ENCODE assay signal across 8 cellular contexts in the genomic region with DNA sequence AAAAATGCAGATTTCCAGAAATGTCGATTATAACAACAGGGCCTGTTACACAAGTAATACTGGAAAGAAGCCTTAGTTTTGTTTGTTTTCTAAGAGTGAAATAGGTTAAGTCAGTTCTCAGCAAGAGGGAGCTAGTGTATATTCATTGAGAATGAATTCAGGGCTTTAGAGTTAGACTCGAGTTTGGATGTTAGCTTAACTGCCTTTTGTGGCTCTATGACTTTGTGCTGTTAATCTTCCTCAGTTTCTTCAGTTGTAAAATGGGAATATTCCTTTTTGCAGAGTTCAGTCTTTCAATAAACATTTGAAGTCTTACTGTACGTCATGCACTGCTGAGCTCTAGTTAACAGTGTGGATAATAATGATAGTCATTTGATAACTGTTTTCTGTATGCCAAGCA. TPM values are rescaled to one million over a fixed set of nuclear protein-coding genes. Genes with fewer than 3 reads are reported as not detected.
A peak's percentile ranks its signal among the peaks of the same experiment; 100 is the strongest.
DNase-seq lines count a peak whose midpoint lies in the region; ATAC-seq and TF ChIP-seq lines count a peak whose summit lies in the region.

No MANE protein-coding gene starts in this region.

- H3K4me2 ChIP-seq in SU-DHL-6 (ENCODE audit: low read depth, low read length, poor library complexity, severe bottlenecking), result peak overlapping the region; percentile 85

- H2AFZ ChIP-seq in SU-DHL-6 (ENCODE audit: low read depth, low read length, severe bottlenecking), result no peak overlapping the region

- H3K27ac ChIP-seq in heart right ventricle, result peak overlapping the region; percentile 86 to 98 (median 94)
- H3K27ac ChIP-seq in SU-DHL-6 (ENCODE audit: low read depth, low read length), result peak overlapping the region; percentile 77
- H3K27ac ChIP-seq in psoas muscle, result peak overlapping the region; percentile 93

- peak in 3 of 8 donors; percentile 15 to 36 (median 19) for ATAC-seq in heart right ventricle
- no peak for ATAC-seq in left cardiac atrium
- ATAC-seq in psoas muscle, result peak in 1 of 4 donors; percentile 47

- H3K4me1 ChIP-seq in heart right ventricle (peaks cover 9 to 60% (median 58%) of the 10 kb centered on the region in 9 donors), psoas muscle (peaks cover 52% of the 10 kb centered on the region)

- DNase-seq in heart right ventricle (no peak), left cardiac atrium (no peak), fibroblast of pulmonary artery (ENCODE audit: low read depth) (peak; percentile 48), psoas muscle (no peak), GM19240 (ENCODE audit: insufficient read length, low spot score) (no peak), islet precursor cell (no peak), ureter (ENCODE audit: low spot score) (no peak)

- H3K36me3 ChIP-seq in heart right ventricle, result no peaks in the 10 kb centered on the region
- no peaks in the 10 kb centered on the region for H3K36me3 ChIP-seq in SU-DHL-6 (ENCODE audit: low read length)
- no peaks in the 10 kb centered on the region for H3K36me3 ChIP-seq in psoas muscle (ENCODE audit: insufficient read depth in 1 of 2, low read depth in 1 of 2)

- no peaks in the 10 kb centered on the region for H3F3A ChIP-seq in SU-DHL-6 (ENCODE audit: insufficient read depth)

- peak overlapping the region; percentile 81 for H3K9ac ChIP-seq in SU-DHL-6 (ENCODE audit: low read length)

- intact Hi-C loops in heart right ventricle (cut with DNase I) (loop anchor here in 7 of 10 donors (2.0 to 5.0 kb wide), 5 partner anchors 13 to 374 kb away; a partner anchor contains a TSS), left cardiac atrium (cut with DNase I) (loop anchor here (5.0 kb wide), 1 partner anchor 34 kb away; a partner anchor contains a TSS), psoas muscle (cut with DNase I) (loop anchor here (2.0 kb wide), 1 partner anchor 33 kb away; a partner anchor contains a TSS)

- TF ChIP-seq CTCF in heart right ventricle (IDR thresholded peaks at IDR 0.05) (peak in 6 of 9 donors; percentile 19 to 54 (median 46)), SU-DHL-6 (IDR thresholded peaks at IDR 0.05; ENCODE audit: insufficient read depth, low read length, poor library complexity, severe bottlenecking) (peak; percentile 8), fibroblast of pulmonary artery (IDR thresholded peaks at IDR 0.05; ENCODE audit: low read length, missing control alignments) (peak; percentile 27), psoas muscle (IDR thresholded peaks at IDR 0.05) (peak; percentile 20)

- H3K9me2 ChIP-seq in SU-DHL-6 (replicated peaks; ENCODE audit: insufficient read depth, low read length), result no peaks in the 10 kb centered on the region

- H3K9me3 ChIP-seq in heart right ventricle (no peaks in the 10 kb centered on the region), SU-DHL-6 (ENCODE audit: insufficient read depth, low read length) (no peaks in the 10 kb centered on the region), psoas muscle (no peaks in the 10 kb centered on the region)

- peaks cover 22% of the 10 kb centered on the region for H4K20me1 ChIP-seq in SU-DHL-6 (ENCODE audit: low read depth, low read length)

- whole genome bisulfite sequencing in heart right ventricle, 2 donors, result 0 to 2% methylated on average over 3 of the region's 3 CpGs
- 0 to 2% (median 0%) methylated on average over 3 of the region's 3 CpGs for WGBS in psoas muscle, 3 donors

- peak overlapping the region; percentile 29 to 85 (median 74) for H3K4me3 ChIP-seq in heart right ventricle
- H3K4me3 ChIP-seq in SU-DHL-6 (ENCODE audit: insufficient read depth, low read length, poor library complexity, severe bottlenecking), result peak overlapping the region; percentile 90
- peak overlapping the region; percentile 87 for H3K4me3 ChIP-seq in fibroblast of pulmonary artery (replicated peaks; ENCODE audit: low read depth, low read length)
- H3K4me3 ChIP-seq in psoas muscle, result peak overlapping the region; percentile 93

- H3K79me2 ChIP-seq in SU-DHL-6 (ENCODE audit: insufficient read depth, low read length), result peaks cover 59% of the 10 kb centered on the region

- H3K27me3 ChIP-seq in heart right ventricle (no peaks in the 10 kb centered on the region), SU-DHL-6 (ENCODE audit: low read length) (no peaks in the 10 kb centered on the region), psoas muscle (ENCODE audit: insufficient read depth in 3 of 3, low read length in 2 of 3) (no peaks in the 10 kb centered on the region)

RNA-seq across cellular contexts. Expression of a gene that starts 1.0 kb away (rescaled TPM):
- 100 to 1,000 TPM; 362 to 529 (median 480) TPM for total RNA-seq in heart right ventricle
- polyA plus RNA-seq in heart right ventricle, result 1,000 to 10,000 TPM in 1 of 2 donors, 100 to 1,000 TPM in 1; 486 to 1,061 TPM
- 100 to 1,000 TPM; 285 to 318 TPM for total RNA-seq in left cardiac atrium
- 100 to 1,000 TPM; 312 to 467 (median 328) TPM for total RNA-seq in psoas muscle
- polyA plus RNA-seq in psoas muscle, result 100 to 1,000 TPM; 451 to 565 (median 547) TPM
- total RNA-seq in ureter, result 137 TPM

RNA-seq across cellular contexts. Expression of a gene that starts 33.1 kb away (rescaled TPM):
- total RNA-seq in heart right ventricle, result 10 to 100 TPM; 34.5 to 70.2 (median 55.5) TPM
- 10 to 100 TPM in 1 of 2 donors, 1 to 10 TPM in 1; 3.1 to 69.9 TPM for polyA plus RNA-seq in heart right ventricle
- total RNA-seq in left cardiac atrium, result 10 to 100 TPM; 45.6 to 51.5 TPM
- total RNA-seq in psoas muscle, result 10 to 100 TPM; 36.7 to 49.0 (median 44.4) TPM
- 10 to 100 TPM in 1 of 3 donors, 1 to 10 TPM in 2; 5.7 to 12.0 (median 5.9) TPM for polyA plus RNA-seq in psoas muscle
- 91.7 TPM for total RNA-seq in ureter
